Comparison of ENCODE assay signal across 28 cellular contexts in the genomic region with DNA sequence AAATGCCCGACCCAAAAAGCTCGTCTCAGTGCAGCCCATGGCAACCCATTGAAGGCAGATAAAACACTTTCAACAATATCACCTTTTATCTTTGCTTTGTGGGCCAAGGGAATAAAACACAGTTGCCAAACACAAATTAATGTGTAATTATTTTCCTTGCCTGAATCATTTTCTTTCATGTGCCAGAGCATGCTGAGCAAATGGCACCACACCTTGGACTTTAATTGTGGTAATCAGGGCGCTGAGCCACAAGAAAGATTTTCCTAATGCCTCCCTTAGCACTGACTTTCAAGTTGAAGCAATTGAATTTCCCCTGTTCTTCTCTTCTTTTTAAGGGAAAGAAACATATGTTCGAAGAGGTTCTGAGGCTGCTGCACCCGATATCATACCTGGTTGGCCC.
"Had no signal": no experiment of that assay in that cellular context is flagged by ENCODE, and none has a peak within 500 bp of the region (broad histone marks: within the 10 kb centered on the region; RNA-seq: fewer than 3 reads in every experiment).

No MANE protein-coding gene starts in this region.

- H3K9ac ChIP-seq: neural progenitor cell had no signal

- H3K4me3 ChIP-seq: lower lobe of right lung, neural progenitor cell, right atrium auricular region, right lobe of liver, suprapubic skin, thoracic aorta, tibial artery, uterus had no signal

- DNase-seq: hippocampal formation; kidney glomerular epithelial cell; left cardiac atrium; lower lobe of right lung; mammary epithelial cell; mesenchymal stem cell; naive B cell; natural killer cell; nephron progenitor cell; occipital lobe; right lobe of liver; stimulated activated CD4-positive, alpha-beta T cell treated with anti-CD3 and anti-CD28 coated beads, Interleukin-12 subunit alpha, Interleukin-12 subunit beta, amount 100 ng/mL, for 4 hours; stimulated activated CD4-positive, alpha-beta T cell treated with anti-CD3 and anti-CD28 coated beads, Interleukin-15, amount 100 ng/mL, for 24 hours; stimulated activated CD4-positive, alpha-beta T cell treated with anti-CD3 and anti-CD28 coated beads, Interleukin-2, amount 100 ng/mL, for 24 hours; stimulated activated CD4-positive, alpha-beta T cell treated with anti-CD3 and anti-CD28 coated beads, Interleukin-4, amount 100 ng/mL, for 1 hour; stimulated activated naive B cell treated with anti-CD40 and anti-IgM and Interleukin-4, amounts not matched to agents 10 μg/mL and 1 μg/mL and 100 μg/mL, for 72 hours; tibial artery; uterus had no signal

- H3K36me3 ChIP-seq: lower lobe of right lung, neural progenitor cell, neutrophil, right atrium auricular region, right lobe of liver, suprapubic skin, thoracic aorta, tibial artery, uterus had no signal

- H3K36me3 Mint-ChIP-seq: mesothelial cell of epicardium; naive B cell; natural killer cell; neural progenitor cell; stimulated activated naive B cell treated with anti-CD40 and anti-IgM and Interleukin-4, amounts not matched to agents 10 μg/mL and 1 μg/mL and 100 μg/mL, for 72 hours; type B pancreatic cell had no signal

- H3K27me3 Mint-ChIP-seq: stimulated activated naive CD8-positive, alpha-beta T cell treated with anti-CD3 and anti-CD28 coated beads, Interleukin-15, Interleukin-2, amounts not matched to agents 100 ng/mL and 50 ng/mL, for 24 hours had no signal

- ATAC-seq: left cardiac atrium; left lobe of liver; lower lobe of right lung; natural killer cell; right lobe of liver; stimulated activated naive B cell treated with anti-CD40 and anti-IgM and Interleukin-4, amounts not matched to agents 10 μg/mL and 1 μg/mL and 100 μg/mL, for 72 hours had no signal

- H3K4me1 Mint-ChIP-seq: naive B cell; stimulated activated naive B cell treated with anti-CD40 and anti-IgM and Interleukin-4, amounts not matched to agents 10 μg/mL and 1 μg/mL and 100 μg/mL, for 72 hours had no signal

- H3K27ac Mint-ChIP-seq: mesothelial cell of epicardium; naive B cell; natural killer cell; nephron progenitor cell; neural progenitor cell; progenitor cell of endocrine pancreas; stimulated activated naive B cell treated with anti-CD40 and anti-IgM and Interleukin-4, amounts not matched to agents 10 μg/mL and 1 μg/mL and 100 μg/mL, for 72 hours; stimulated activated naive CD8-positive, alpha-beta T cell treated with anti-CD3 and anti-CD28 coated beads, Interleukin-15, Interleukin-2, amounts not matched to agents 100 ng/mL and 50 ng/mL, for 24 hours; type B pancreatic cell had no signal

- H3K9me3 Mint-ChIP-seq: mesothelial cell of epicardium; natural killer cell; nephron progenitor cell; neural progenitor cell; stimulated activated naive CD8-positive, alpha-beta T cell treated with anti-CD3 and anti-CD28 coated beads, Interleukin-15, Interleukin-2, amounts not matched to agents 100 ng/mL and 50 ng/mL, for 24 hours had no signal

- H3K4me2 ChIP-seq: neural progenitor cell had no signal

- H3K27ac ChIP-seq: lower lobe of right lung, neural progenitor cell, neutrophil, right atrium auricular region, right lobe of liver, suprapubic skin, thoracic aorta, tibial artery, uterus had no signal

- H3K27me3 ChIP-seq: neural progenitor cell, right atrium auricular region, right lobe of liver, uterus had no signal

- H3K4me1 ChIP-seq: lower lobe of right lung, right atrium auricular region, right lobe of liver, tibial artery, uterus had no signal

- H3K4me3 Mint-ChIP-seq: mesothelial cell of epicardium; naive B cell; natural killer cell; nephron progenitor cell; neural progenitor cell; stimulated activated naive B cell treated with anti-CD40 and anti-IgM and Interleukin-4, amounts not matched to agents 10 μg/mL and 1 μg/mL and 100 μg/mL, for 72 hours; stimulated activated naive CD8-positive, alpha-beta T cell treated with anti-CD3 and anti-CD28 coated beads, Interleukin-15, Interleukin-2, amounts not matched to agents 100 ng/mL and 50 ng/mL, for 24 hours; type B pancreatic cell had no signal
